ENCODE assay signal across 9 cellular contexts in the genomic region with DNA sequence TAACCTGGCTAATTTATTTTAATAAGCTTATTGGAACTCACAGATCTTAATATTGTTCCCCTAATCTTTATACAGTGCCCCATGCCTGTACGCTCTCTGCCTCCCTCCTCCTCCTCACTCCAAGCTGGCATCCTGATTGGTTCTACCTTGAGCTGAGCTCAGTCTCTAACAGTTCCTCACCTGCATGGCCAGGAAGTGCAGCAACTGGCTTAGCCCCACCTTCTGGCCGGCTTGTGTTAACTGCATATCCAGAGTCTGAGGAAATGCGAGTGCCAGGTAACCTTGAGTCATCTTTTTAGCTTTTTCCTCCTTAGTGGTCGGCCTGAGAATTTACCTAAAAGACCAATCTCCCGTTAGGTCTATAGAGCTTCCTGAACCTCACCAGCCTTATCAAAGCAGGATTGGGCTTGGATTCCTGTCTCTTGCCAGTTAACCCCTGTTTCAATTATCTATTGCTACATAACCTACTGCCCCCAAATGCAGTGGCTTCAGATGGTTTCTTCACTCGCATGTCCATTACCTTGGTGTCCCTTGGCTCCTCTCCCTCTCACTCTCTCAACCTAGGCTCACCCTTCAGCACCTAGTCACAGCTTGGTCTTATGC.
DNase-seq lines count a peak whose midpoint lies in the region; ATAC-seq and TF ChIP-seq lines count a peak whose summit lies in the region.
"Had no signal": no experiment of that assay in that cellular context is flagged by ENCODE, and none has a peak within 500 bp of the region (broad histone marks: within the 10 kb centered on the region; RNA-seq: fewer than 3 reads in every experiment).

No MANE protein-coding gene starts in this region.

- H3K56ac ChIP-seq in H9 (ENCODE audit: insufficient read length, low read depth, low read length): no peak overlapping the region

- no peak overlapping the region for H3K9ac ChIP-seq in H9 (ENCODE audit: extremely low read depth, insufficient read length, low read length)

- peak; percentile 80 to 87 for ATAC-seq in activated T-cell treated with anti-CD3 and anti-CD28 coated beads, Interleukin-2, amount 50 U/mL, for 4 hours
- ATAC-seq in GM19455 (IDR thresholded peaks at IDR 0.05; ENCODE audit: unreplicated experiment): no peak

- H3K14ac ChIP-seq in H9 (ENCODE audit: insufficient read depth, low read length): no peak overlapping the region

- H4K5ac ChIP-seq in H9 (ENCODE audit: insufficient read length, low read depth, low read length): no peak overlapping the region

- TF ChIP-seq CTCF in H9 (conservative IDR thresholded peaks at IDR 0.05) (peak; percentile 74), glutamatergic neuron (IDR thresholded peaks at IDR 0.05; ENCODE audit: partially characterized antibody, unreplicated experiment) (no peak)

- no peak overlapping the region for H2AK5ac ChIP-seq in H9 (ENCODE audit: insufficient read length, low read length)

- H4K91ac ChIP-seq in H9 (ENCODE audit: insufficient read length, low read depth, low read length): no peak overlapping the region

- H3K36me3 Mint-ChIP-seq in H9 (ENCODE audit: insufficient read depth in 1 of 3, low read depth in 3 of 3): peaks cover 0 to 7% (median 2%) of the 10 kb centered on the region in 3 experiments; a peak in 3 of 7 replicates
- no peaks in the 10 kb centered on the region for H3K36me3 Mint-ChIP-seq in activated T-cell treated with anti-CD3 and anti-CD28 coated beads, Interleukin-2, amount 50 U/mL, for 4 hours (ENCODE audit: insufficient read depth)
- H3K36me3 Mint-ChIP-seq in glutamatergic neuron (ENCODE audit: unreplicated experiment): peaks cover 3% of the 10 kb centered on the region

- DNase-seq in DMS53 treated with DMSO at 0.1 percent for 48 hours (lab: John Stamatoyannopoulos, UW; ENCODE audit: unreplicated experiment): peak; percentile 92
- peak; percentile 91 for DNase-seq in H9
- DNase-seq in NCI-H526 (lab: John Stamatoyannopoulos, UW): peak; percentile 40 to 79
- DNase-seq in activated T-cell treated with anti-CD3 and anti-CD28 coated beads, Interleukin-2, amount 50 U/mL, for 4 hours: peak; percentile 47
- DNase-seq in iPS DF 19.7 (ENCODE audit: low read depth, low spot score): peak; percentile 86
- peak; percentile 59 for DNase-seq in stimulated activated CD8-positive, alpha-beta memory T cell treated with anti-CD3 and anti-CD28 coated beads, Interleukin-4, amount 100 ng/mL, for 48 hours
- no peak for DNase-seq in glutamatergic neuron

- H3K4ac ChIP-seq in H9 (ENCODE audit: low read depth, low read length): no peak overlapping the region

- peak overlapping the region; percentile 1 for H2AFZ ChIP-seq in H9 (ENCODE audit: low read length)

- H3K27ac Mint-ChIP-seq in H9 (no peak overlapping the region), glutamatergic neuron (ENCODE audit: unreplicated experiment) (no peak overlapping the region)
- H3K27ac Mint-ChIP-seq: nephron had no signal

- H3K27me3 ChIP-seq in H9 (ENCODE audit: insufficient read depth, low read length): no peaks in the 10 kb centered on the region

- peaks cover 21% of the 10 kb centered on the region in 2 experiments for H3K4me1 Mint-ChIP-seq in H9
- H3K4me1 Mint-ChIP-seq in activated T-cell treated with anti-CD3 and anti-CD28 coated beads, Interleukin-2, amount 50 U/mL, for 4 hours (ENCODE audit: low read depth): peaks cover 6% of the 10 kb centered on the region
- peaks cover 11% of the 10 kb centered on the region for H3K4me1 Mint-ChIP-seq in glutamatergic neuron (ENCODE audit: low read depth, unreplicated experiment)
- H3K4me1 Mint-ChIP-seq: nephron had no signal

- H2BK15ac ChIP-seq in H9 (ENCODE audit: low read depth, low read length): no peak overlapping the region

- H2BK5ac ChIP-seq in H9 (ENCODE audit: insufficient read length, low read length): no peak overlapping the region

- H4K8ac ChIP-seq in H9 (replicated peaks; ENCODE audit: insufficient read length, low read depth, low read length): no peak overlapping the region

- H3K23ac ChIP-seq in H9 (ENCODE audit: insufficient read length, low read depth, low read length): no peak overlapping the region

- H3K27me3 Mint-ChIP-seq in H9 (ENCODE audit: low read depth) (no peaks in the 10 kb centered on the region), glutamatergic neuron (ENCODE audit: unreplicated experiment) (peaks cover 2% of the 10 kb centered on the region)
- H3K27me3 Mint-ChIP-seq in activated T-cell treated with anti-CD3 and anti-CD28 coated beads, Interleukin-2, amount 50 U/mL, for 4 hours (ENCODE audit: low read depth): peaks cover 10% of the 10 kb centered on the region

- no peaks in the 10 kb centered on the region for H3K79me2 ChIP-seq in H9 (ENCODE audit: insufficient read depth, low read length)

- no peak overlapping the region for H3K27ac ChIP-seq in H9 (ENCODE audit: insufficient read length, low read depth, low read length)

- no CpG with 5 or more reads among the region's 6 CpGs for WGBS in H9 (ENCODE audit: extremely low coverage, insufficient read length, low lambda C conversion rate)

- H3K4me2 ChIP-seq in H9 (ENCODE audit: insufficient read depth, insufficient read length, low read length): no peak overlapping the region

- H3K9me3 ChIP-seq in H9 (ENCODE audit: control insufficient read depth, low read depth, low read length): no peaks in the 10 kb centered on the region

- H2BK120ac ChIP-seq in H9 (ENCODE audit: low read depth, low read length, poor library complexity, severe bottlenecking): no peak overlapping the region

- H2BK12ac ChIP-seq in H9 (ENCODE audit: insufficient read length, low read depth, low read length): no peak overlapping the region

- H3T11ph ChIP-seq in H9 (ENCODE audit: low read length): no peak overlapping the region

- no peak overlapping the region for H2BK20ac ChIP-seq in H9 (ENCODE audit: low read depth, low read length, poor library complexity, severe bottlenecking)

- H3K9me3 Mint-ChIP-seq in H9 (peaks cover 9% of the 10 kb centered on the region in 2 experiments), glutamatergic neuron (ENCODE audit: unreplicated experiment) (peaks cover 5% of the 10 kb centered on the region)
- no peaks in the 10 kb centered on the region for H3K9me3 Mint-ChIP-seq in activated T-cell treated with anti-CD3 and anti-CD28 coated beads, Interleukin-2, amount 50 U/mL, for 4 hours

- no peaks in the 10 kb centered on the region for H3K79me1 ChIP-seq in H9 (ENCODE audit: insufficient read depth, low read depth, low read length, poor library complexity, severe bottlenecking)

- peaks cover 3% of the 10 kb centered on the region; the same call in 1 of the 2 replicates for H3K4me1 ChIP-seq in H9 (ENCODE audit: insufficient read depth, low read length)

- no peaks in the 10 kb centered on the region for H3K23me2 ChIP-seq in H9 (ENCODE audit: insufficient read length, low read depth, low read length, poor library complexity, severe bottlenecking)

- no peak overlapping the region for H3K18ac ChIP-seq in H9 (ENCODE audit: insufficient read length, low read depth, low read length)

- H3K4me3 Mint-ChIP-seq in H9 (no peak overlapping the region), glutamatergic neuron (ENCODE audit: unreplicated experiment) (no peak overlapping the region)
- H3K4me3 Mint-ChIP-seq in activated T-cell treated with anti-CD3 and anti-CD28 coated beads, Interleukin-2, amount 50 U/mL, for 4 hours: no peak overlapping the region
- H3K4me3 Mint-ChIP-seq: nephron had no signal

- no peaks in the 10 kb centered on the region for H4K20me1 ChIP-seq in H9 (ENCODE audit: control insufficient read depth, insufficient read depth, insufficient read length)
